Comparison of ENCODE assay signal across 8 cellular contexts in the genomic region with DNA sequence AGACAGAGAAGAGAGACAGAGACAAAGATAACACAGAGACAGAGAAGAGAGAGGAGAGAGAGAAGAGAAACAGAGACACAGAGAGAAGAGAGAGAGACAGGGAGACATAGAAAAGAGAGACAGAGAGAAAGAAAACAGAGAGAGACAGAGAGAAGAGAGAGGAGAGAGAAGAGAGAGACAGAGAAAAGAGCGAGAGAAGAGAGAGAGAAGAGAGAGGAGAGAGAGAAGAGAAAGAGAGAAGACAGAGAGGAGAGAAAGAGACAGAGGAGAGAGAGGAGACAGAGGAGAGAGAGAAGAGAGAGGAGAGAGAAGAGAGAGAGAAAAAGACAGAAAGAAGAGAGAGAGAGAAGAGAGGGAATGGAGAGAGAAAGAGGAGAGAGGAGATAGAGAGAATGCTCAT.
"Had no signal": no experiment of that assay in that cellular context is flagged by ENCODE, and none has a peak within 500 bp of the region (broad histone marks: within the 10 kb centered on the region; RNA-seq: fewer than 3 reads in every experiment).

No MANE protein-coding gene starts in this region.

- H3K4me3 Mint-ChIP-seq: IgD-negative memory B cell had no signal

- H3K27me3 Mint-ChIP-seq: IgD-negative memory B cell had no signal

- DNase-seq: IMR-90, KBM-7, KG1 had no signal

- ATAC-seq: HepG2, K562 had no signal

- H3K27ac ChIP-seq: HL-60, KMS-11 had no signal

- H3K4me2 ChIP-seq: KMS-11 had no signal

- H3K36me3 Mint-ChIP-seq: IgD-negative memory B cell had no signal

- H3K4me3 ChIP-seq: K562 had no signal
